Comparison of ENCODE assay signal across 12 cellular contexts in genomic region chr3:123409443-123410148, GRCh38. TPM values are rescaled to one million over a fixed set of nuclear protein-coding genes. Genes with fewer than 3 reads are reported as not detected.
DNase-seq lines count a peak whose midpoint lies in the region; FAIRE-seq and TF ChIP-seq lines count a peak whose summit lies in the region.
"Had no signal": no experiment of that assay in that cellular context is flagged by ENCODE, and none has a peak within 500 bp of the region (broad histone marks: within the 10 kb centered on the region; RNA-seq: fewer than 3 reads in every experiment).

No MANE protein-coding gene starts in this region.

- H2AK5ac ChIP-seq in trophoblast cell (ENCODE audit: low read length): no peak overlapping the region

- WGBS in trophoblast cell (ENCODE audit: extremely low coverage, insufficient coverage, insufficient read length): no CpG with 5 or more reads among the region's 5 CpGs

- no peak overlapping the region for H2AFZ ChIP-seq in trophoblast cell (ENCODE audit: insufficient read depth, low read length, poor library complexity)

- H3K79me1 ChIP-seq in trophoblast cell (ENCODE audit: low read length): no peaks in the 10 kb centered on the region

- H3K4me3 ChIP-seq in duodenal mucosa (ENCODE audit: low read depth in 1 of 2, low read length in 2 of 2) (peak overlapping the region in 1 of 2 donors; percentile 36), trophoblast cell (ENCODE audit: low read depth, low read length) (no peak overlapping the region)

- in situ Hi-C loops in Caki2 (cut with HindIII; ENCODE audit: low pct_unique_long_range_greater_than_20kb, low sequenced_read_pairs): no loop called here

- H3K27ac ChIP-seq in duodenal mucosa (ENCODE audit: low read depth, low read length) (peak overlapping the region; percentile 41), trophoblast cell (ENCODE audit: low read depth, low read length) (no peak overlapping the region), RWPE1 (no peak overlapping the region)

- no peaks in the 10 kb centered on the region for H3K36me3 Mint-ChIP-seq in immature natural killer cell
- H3K36me3 Mint-ChIP-seq: activated naive CD4-positive, alpha-beta T cell treated with anti-CD3 and anti-CD28 coated beads, Interleukin-2, amount 10 ng/mL, durations not matched to agents 7 days and 5 days; CD14-positive monocyte had no signal

- H3K27me3 Mint-ChIP-seq in immature natural killer cell (ENCODE audit: low read depth in 3 of 3): peaks cover 0 to 7% (median 6%) of the 10 kb centered on the region in 3 donors

- no peak overlapping the region for H4K8ac ChIP-seq in trophoblast cell (ENCODE audit: low read depth, low read length)

- CTCF ChIA-PET in RWPE1 (lab: Yijun Ruan, JAX): no interaction called here

- H4K91ac ChIP-seq in trophoblast cell (ENCODE audit: low read depth, low read length): no peak overlapping the region

- no peaks in the 10 kb centered on the region for H3K4me1 Mint-ChIP-seq in immature natural killer cell
- H3K4me1 Mint-ChIP-seq: activated naive CD4-positive, alpha-beta T cell treated with anti-CD3 and anti-CD28 coated beads, Interleukin-2, amount 10 ng/mL, durations not matched to agents 7 days and 5 days; CD14-positive monocyte had no signal

- H3K27me3 ChIP-seq in duodenal mucosa (ENCODE audit: control insufficient read depth in 1 of 2, insufficient read depth in 2 of 2, low read length in 2 of 2) (no peaks in the 10 kb centered on the region), trophoblast cell (ENCODE audit: insufficient read depth, low read length) (no peaks in the 10 kb centered on the region)

- H3K9ac ChIP-seq in duodenal mucosa (ENCODE audit: low read depth in 1 of 2, low read length in 2 of 2) (peak overlapping the region in 1 of 2 donors; percentile 29), trophoblast cell (ENCODE audit: low read length) (no peak overlapping the region)

- H3K9me3 ChIP-seq in duodenal mucosa (ENCODE audit: control insufficient read depth in 1 of 2, low read length in 2 of 2): no peaks in the 10 kb centered on the region
- no peaks in the 10 kb centered on the region for H3K9me3 ChIP-seq in trophoblast cell (ENCODE audit: insufficient read depth, low read depth, low read length)

- DNase-seq in Caki2 (ENCODE audit: low read depth) (peak; percentile 94), LoVo (ENCODE audit: low spot score) (peak; percentile 58), trophoblast cell (peak; percentile 41 to 70), immature natural killer cell (no peak), RWPE1 (ENCODE audit: low spot score) (no peak), GM19239 (ENCODE audit: insufficient read length, low spot score) (no peak)
- no peak for DNase-seq in activated CD4-positive, alpha-beta T cell treated with anti-CD3 and anti-CD28 coated beads for 4 hours
- DNase-seq: activated CD8-positive, alpha-beta memory T cell treated with anti-CD3 and anti-CD28 coated beads for 24 hours; activated naive CD4-positive, alpha-beta T cell treated with anti-CD3 and anti-CD28 coated beads, Interleukin-2, amount 10 ng/mL, durations not matched to agents 7 days and 5 days had no signal

- no peak for TF ChIP-seq CTCF in RWPE1 (conservative IDR thresholded peaks at IDR 0.05; ENCODE audit: low read depth)

- H3K79me2 ChIP-seq in trophoblast cell (ENCODE audit: control insufficient read depth, insufficient read depth, low read length, poor library complexity): no peaks in the 10 kb centered on the region

- H3K23ac ChIP-seq in trophoblast cell (ENCODE audit: low read length): no peak overlapping the region

- no peaks in the 10 kb centered on the region for H3K36me3 ChIP-seq in duodenal mucosa (ENCODE audit: control insufficient read depth in 1 of 2, insufficient read depth in 2 of 2, low read length in 2 of 2)
- no peaks in the 10 kb centered on the region for H3K36me3 ChIP-seq in trophoblast cell (ENCODE audit: control insufficient read depth in 1 of 2, insufficient read depth in 2 of 2, low read length in 2 of 2)

- H2BK120ac ChIP-seq in trophoblast cell (ENCODE audit: insufficient read depth, low read length, poor library complexity): no peak overlapping the region

- no peak overlapping the region for H3K14ac ChIP-seq in trophoblast cell (ENCODE audit: low read length)

- H3K9me3 Mint-ChIP-seq in immature natural killer cell: no peaks in the 10 kb centered on the region
- H3K9me3 Mint-ChIP-seq: activated naive CD4-positive, alpha-beta T cell treated with anti-CD3 and anti-CD28 coated beads, Interleukin-2, amount 10 ng/mL, durations not matched to agents 7 days and 5 days; CD14-positive monocyte; T-helper 2 cell treated with Interferon-gamma antibody and Interleukin-4, amounts not matched to agents 5 μg/mL and 100 μg/mL, for 36 hours had no signal

- H4K12ac ChIP-seq in trophoblast cell (ENCODE audit: low read depth, low read length): no peak overlapping the region

- H2BK5ac ChIP-seq in trophoblast cell (ENCODE audit: low read depth, low read length, poor library complexity): no peak overlapping the region

- POLR2A ChIA-PET in RWPE1 (lab: Yijun Ruan, JAX; ENCODE audit: low non-redundant PET): no interaction called here

- H3K4me3 Mint-ChIP-seq in immature natural killer cell: no peak overlapping the region
- H3K4me3 Mint-ChIP-seq: activated naive CD4-positive, alpha-beta T cell treated with anti-CD3 and anti-CD28 coated beads, Interleukin-2, amount 10 ng/mL, durations not matched to agents 7 days and 5 days; CD14-positive monocyte; T-helper 2 cell treated with Interferon-gamma antibody and Interleukin-4, amounts not matched to agents 5 μg/mL and 100 μg/mL, for 36 hours had no signal

- H3K27ac Mint-ChIP-seq in immature natural killer cell: no peak overlapping the region
- H3K27ac Mint-ChIP-seq: activated naive CD4-positive, alpha-beta T cell treated with anti-CD3 and anti-CD28 coated beads, Interleukin-2, amount 10 ng/mL, durations not matched to agents 7 days and 5 days; CD14-positive monocyte; T-helper 2 cell treated with Interferon-gamma antibody and Interleukin-4, amounts not matched to agents 5 μg/mL and 100 μg/mL, for 36 hours had no signal

- H3K18ac ChIP-seq in trophoblast cell (ENCODE audit: low read length): no peak overlapping the region

- H3K4me1 ChIP-seq in duodenal mucosa (ENCODE audit: control insufficient read depth in 1 of 2, insufficient read depth in 2 of 2, low read length in 2 of 2) (peaks cover 37 to 49% of the 10 kb centered on the region in 2 donors), trophoblast cell (ENCODE audit: control insufficient read depth in 1 of 2, insufficient read depth in 2 of 2, low read length in 2 of 2) (peaks cover 0 to 3% of the 10 kb centered on the region in 2 experiments)

- no peak overlapping the region for H2BK12ac ChIP-seq in trophoblast cell (ENCODE audit: low read length)

- no peak for FAIRE-seq in GM19239 (lab: Jason Lieb, UNC)

- no peak overlapping the region for H3K4ac ChIP-seq in trophoblast cell (ENCODE audit: low read depth, low read length)

- H3K4me2 ChIP-seq in trophoblast cell (ENCODE audit: low read length): no peak overlapping the region

RNA-seq across cellular contexts. Expression of gene ADCY5, which starts 39.3 kb away (rescaled TPM):
- 0.23 and 5.9 TPM in 2 replicates for total RNA-seq in Caki2 (2014; rRNA removed; shearing (Covaris generic); ENCODE audit: low replicate concordance)
- polyA plus RNA-seq in trophoblast cell (2013): 8.2 and 9.9 TPM in 2 replicates
- under 1 TPM in 1 of 3 donors, not detected in 2; 0.03 TPM for polyA plus RNA-seq in immature natural killer cell
- polyA plus RNA-seq: CD14-positive monocyte had no signal

Comparison
In these comparisons a context has a peak if more than half of its experiments do, and no peak if none do; other contexts are left out.
1. DNase-seq: peak in Caki2 (single experiment), LoVo (single experiment) and trophoblast cell (2 of 2); none in immature natural killer cell (0 of 3), RWPE1 (single experiment), activated CD4-positive, alpha-beta T cell treated with anti-CD3 and anti-CD28 coated beads for 4 hours (0 of 2) and GM19239 (single experiment).